In the genomic region with DNA sequence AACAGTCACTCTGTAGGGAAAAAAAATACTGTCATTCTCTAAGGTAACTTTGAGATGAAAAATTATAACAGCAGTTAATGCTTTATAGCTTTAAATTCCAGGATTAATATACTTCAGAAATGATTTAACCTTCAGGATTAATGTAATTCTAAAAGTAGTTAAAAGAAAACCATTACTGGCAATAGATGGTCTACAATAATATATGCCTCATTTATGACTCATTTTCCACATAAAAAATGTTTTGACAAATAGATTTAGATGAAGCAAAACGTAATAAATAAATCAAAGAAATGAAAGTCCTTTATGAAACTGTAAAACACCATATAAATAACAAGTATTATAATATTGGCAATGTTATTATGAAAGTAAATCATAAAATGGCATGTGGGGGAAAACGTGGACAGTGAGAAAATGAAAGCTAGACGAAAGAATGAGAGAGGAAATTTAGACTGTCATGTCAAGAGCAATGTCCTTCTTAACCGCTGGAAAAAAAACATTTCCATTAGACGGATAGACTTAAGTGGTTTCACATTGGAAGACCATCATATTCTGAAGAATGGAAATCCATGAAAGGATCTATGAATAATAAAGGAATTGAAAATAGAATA, we compare ENCODE assay signal across 20 cellular contexts.
DNase-seq lines count a peak whose midpoint lies in the region; ATAC-seq, FAIRE-seq and TF ChIP-seq lines count a peak whose summit lies in the region.
"Had no signal": no experiment of that assay in that cellular context is flagged by ENCODE, and none has a peak within 500 bp of the region (broad histone marks: within the 10 kb centered on the region; RNA-seq: fewer than 3 reads in every experiment).

No MANE protein-coding gene starts in this region.

- H3K4me1 Mint-ChIP-seq in activated naive CD8-positive, alpha-beta T cell treated with anti-CD3 and anti-CD28 coated beads, Interleukin-2, amount 50 U/mL, for 24 hours: no peaks in the 10 kb centered on the region
- H3K4me1 Mint-ChIP-seq: activated naive CD4-positive, alpha-beta T cell treated with anti-CD3 and anti-CD28 coated beads, Interleukin-2, amount 10 ng/mL, durations not matched to agents 7 days and 5 days had no signal

- H3K27me3 ChIP-seq in osteoblast (ENCODE audit: insufficient read depth, low read length): no peaks in the 10 kb centered on the region
- H3K27me3 ChIP-seq: ascending aorta, thyroid gland had no signal

- peak overlapping the region; percentile 75 for H3K4me2 ChIP-seq in osteoblast (ENCODE audit: insufficient read depth, low read length)

- peak overlapping the region; percentile 27 for H3K27ac ChIP-seq in osteoblast (ENCODE audit: low read depth, low read length)
- H3K27ac ChIP-seq: ascending aorta, thyroid gland had no signal

- peaks cover 4% of the 10 kb centered on the region for H3K4me1 ChIP-seq in osteoblast (ENCODE audit: insufficient read depth, low read length)
- H3K4me1 ChIP-seq: ascending aorta, thyroid gland had no signal

- H4K20me1 ChIP-seq in osteoblast (ENCODE audit: insufficient read depth, low read length): no peaks in the 10 kb centered on the region

- no peaks in the 10 kb centered on the region for H3K27me3 Mint-ChIP-seq in activated naive CD8-positive, alpha-beta T cell treated with anti-CD3 and anti-CD28 coated beads, Interleukin-2, amount 50 U/mL, for 24 hours
- H3K27me3 Mint-ChIP-seq: activated naive CD4-positive, alpha-beta T cell treated with anti-CD3 and anti-CD28 coated beads, Interleukin-2, amount 10 ng/mL, durations not matched to agents 7 days and 5 days had no signal

- H3K27ac Mint-ChIP-seq in activated naive CD8-positive, alpha-beta T cell treated with anti-CD3 and anti-CD28 coated beads, Interleukin-2, amount 50 U/mL, for 24 hours: no peak overlapping the region
- H3K27ac Mint-ChIP-seq: activated naive CD4-positive, alpha-beta T cell treated with anti-CD3 and anti-CD28 coated beads, Interleukin-2, amount 10 ng/mL, durations not matched to agents 7 days and 5 days had no signal

- H3K4me3 ChIP-seq in HFF-Myc (replicated peaks; ENCODE audit: low read depth, low read length): peak overlapping the region; percentile 18; the same call in 1 of the 2 replicates
- H3K4me3 ChIP-seq in osteoblast (ENCODE audit: insufficient read depth, low read length): peak overlapping the region; percentile 49
- H3K4me3 ChIP-seq: ascending aorta, thyroid gland had no signal

- peak overlapping the region; percentile 64 for H2AFZ ChIP-seq in osteoblast (ENCODE audit: low read length)

- ATAC-seq in HG03520 (IDR thresholded peaks at IDR 0.05; ENCODE audit: unreplicated experiment): no peak
- ATAC-seq in activated naive CD8-positive, alpha-beta T cell treated with anti-CD3 and anti-CD28 coated beads, Interleukin-2, amount 50 U/mL, for 24 hours: no peak
- ATAC-seq: activated CD4-positive, CD25-positive, alpha-beta regulatory T cell treated with anti-CD3 and anti-CD28 coated beads, Interleukin-2, amount 50 U/mL, for 24 hours; left lobe of liver; Panc1 had no signal

- no peak overlapping the region for H3K4me3 Mint-ChIP-seq in activated naive CD8-positive, alpha-beta T cell treated with anti-CD3 and anti-CD28 coated beads, Interleukin-2, amount 50 U/mL, for 24 hours
- H3K4me3 Mint-ChIP-seq: activated naive CD4-positive, alpha-beta T cell treated with anti-CD3 and anti-CD28 coated beads, Interleukin-2, amount 10 ng/mL, durations not matched to agents 7 days and 5 days; neural crest cell had no signal

- H3K9me3 ChIP-seq in osteoblast (ENCODE audit: low read depth, low read length): no peaks in the 10 kb centered on the region
- H3K9me3 ChIP-seq: ascending aorta, thyroid gland had no signal

- H3K36me3 ChIP-seq in osteoblast (ENCODE audit: insufficient read depth, low read length): no peaks in the 10 kb centered on the region
- H3K36me3 ChIP-seq: ascending aorta, thyroid gland had no signal

- H3K79me2 ChIP-seq in osteoblast (ENCODE audit: insufficient read depth, low read length): no peaks in the 10 kb centered on the region

- no peaks in the 10 kb centered on the region for H3K9me3 Mint-ChIP-seq in activated naive CD8-positive, alpha-beta T cell treated with anti-CD3 and anti-CD28 coated beads, Interleukin-2, amount 50 U/mL, for 24 hours

- H3K36me3 Mint-ChIP-seq in activated naive CD8-positive, alpha-beta T cell treated with anti-CD3 and anti-CD28 coated beads, Interleukin-2, amount 50 U/mL, for 24 hours (ENCODE audit: low read depth): no peaks in the 10 kb centered on the region
- H3K36me3 Mint-ChIP-seq: activated naive CD4-positive, alpha-beta T cell treated with anti-CD3 and anti-CD28 coated beads, Interleukin-2, amount 10 ng/mL, durations not matched to agents 7 days and 5 days had no signal

- DNase-seq in EH (ENCODE audit: low read depth): peak; percentile 33
- DNase-seq in HFF-Myc (ENCODE audit: extremely low read depth, low read depth): no peak
- peak; percentile 3 for DNase-seq in osteoblast (ENCODE audit: insufficient read length, low spot score, missing footprints)
- no peak for DNase-seq in activated naive CD8-positive, alpha-beta T cell treated with anti-CD3 and anti-CD28 coated beads, Interleukin-2, amount 50 U/mL, for 24 hours
- no peak for DNase-seq in NCI-H1048 (lab: John Stamatoyannopoulos, UW)
- DNase-seq: activated CD8-positive, alpha-beta memory T cell treated with anti-CD3 and anti-CD28 coated beads for 24 hours; activated naive CD4-positive, alpha-beta T cell treated with anti-CD3 and anti-CD28 coated beads, Interleukin-2, amount 10 ng/mL, durations not matched to agents 7 days and 5 days; activated T-cell treated with anti-CD3 and anti-CD28 coated beads, Interleukin-2, amount 50 U/mL, for 48 hours; COR-L47; midbrain; NCI-H774; thyroid gland had no signal

- FAIRE-seq in colon (lab: Jason Lieb, UNC): peak; percentile 82
- FAIRE-seq: H54 had no signal

- TF ChIP-seq CTCF in HFF-Myc (IDR thresholded peaks at IDR 0.05; ENCODE audit: low read depth, low read length, missing control alignments): no peak
- no peak for TF ChIP-seq CTCF in osteoblast (IDR thresholded peaks at IDR 0.05; ENCODE audit: extremely low read depth, low read depth, low read length)

Comparison
In these comparisons a context has a peak if more than half of its experiments do, and no peak if none do; other contexts are left out.
1. DNase-seq: peak in EH (single experiment) and osteoblast (single experiment); none in HFF-Myc (single experiment), activated naive CD8-positive, alpha-beta T cell treated with anti-CD3 and anti-CD28 coated beads, Interleukin-2, amount 50 U/mL, for 24 hours (single experiment) and NCI-H1048 (single experiment).